In the genomic region with DNA sequence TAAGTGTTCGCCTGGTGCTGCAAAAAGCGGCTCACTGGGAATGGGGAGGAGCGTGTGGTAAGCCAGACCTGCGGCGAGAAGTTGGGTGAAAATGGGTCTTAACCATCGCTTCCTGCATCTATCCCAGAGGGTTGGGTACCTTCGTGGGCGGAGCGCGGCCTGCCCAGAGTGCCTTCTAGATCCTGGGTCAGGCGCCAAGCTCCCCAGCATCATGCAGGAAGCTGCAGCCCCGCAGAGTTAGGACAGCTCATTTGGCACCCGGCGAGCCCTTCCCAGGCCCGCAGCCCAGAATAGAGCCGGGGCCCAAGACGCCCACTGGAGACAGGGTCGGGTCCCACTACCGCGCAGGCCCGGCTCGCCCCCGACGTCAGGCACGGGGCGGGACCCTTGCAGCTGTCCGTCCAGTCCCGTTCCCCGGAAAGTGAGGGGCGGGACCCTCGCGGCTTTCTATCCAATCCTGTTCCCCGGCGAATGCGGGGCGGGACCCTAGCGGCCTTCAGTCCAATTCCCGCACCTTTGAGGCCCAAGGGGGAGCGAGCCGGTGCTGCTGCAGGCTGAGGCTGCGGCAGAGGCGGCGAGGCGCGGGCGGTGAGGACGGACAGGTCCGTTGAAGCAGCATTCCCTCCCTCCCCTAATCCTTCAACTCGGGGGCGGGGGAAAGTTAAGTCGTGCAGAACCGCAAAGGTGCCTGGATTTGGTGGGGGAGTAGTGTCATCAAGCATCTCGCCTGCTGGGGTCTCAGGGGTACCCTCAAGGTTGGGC, we compare ENCODE assay signal across 8 cellular contexts. TPM values are rescaled to one million over a fixed set of nuclear protein-coding genes. Genes with fewer than 3 reads are reported as not detected.
DNase-seq lines count a peak whose midpoint lies in the region; ATAC-seq and TF ChIP-seq lines count a peak whose summit lies in the region.

TSS of gene CROT (plus strand) at position 499 of the 762 bp plus-strand sequence. CDS start 3,405 bp downstream, outside the sequence.

- intact Hi-C loops in CD4-positive, alpha-beta memory T cell (cut with micrococcal nuclease): loop anchor here (1.0 to 10.0 kb wide), 8 partner anchors 24 to 879 kb away; partner anchors contain the start of genes DBF4, DMTF1, SLC25A40 and SRI

- 0 to 1% methylated on average over 53 of the region's 53 CpGs for WGBS in lung, 2 donors

- POLR2A ChIA-PET in CD4-positive, alpha-beta memory T cell (lab: Charles Lee; ENCODE audit: partially characterized antibody): interaction anchor here (0.6 to 2.9 kb wide), 16 partner anchors 9 to 588 kb away, joined by 3 to 26 read pairs (median 4); partner anchors contain the start of genes ABCB1, ADAM22, DBF4 and DMTF1
- POLR2A ChIA-PET in activated CD8-positive, alpha-beta T cell treated with anti-CD3 and anti-CD28 coated beads, Interleukin-2, amount 10 ng/mL, durations not matched to agents 7 days and 5 days (lab: Charles Lee): interaction anchor here (0.8 to 1.2 kb wide), 4 partner anchors 125 to 876 kb away, joined by 3 to 4 read pairs (median 4); partner anchors contain the start of gene DMTF1

- ATAC-seq in GM19452 (IDR thresholded peaks at IDR 0.05; ENCODE audit: unreplicated experiment) (peak; percentile 98), lung (ENCODE audit: insufficient read depth, low FRiP score) (peak; percentile 100)
- ATAC-seq in activated CD8-positive, alpha-beta T cell treated with anti-CD3 and anti-CD28 coated beads, Interleukin-2, amount 10 ng/mL, durations not matched to agents 7 days and 5 days: peak; percentile 99

- H3K27ac Mint-ChIP-seq in CD4-positive, alpha-beta memory T cell: peak within 1 kb of the TSS; percentile 94 to 98 (median 95)
- H3K27ac Mint-ChIP-seq in activated CD8-positive, alpha-beta T cell treated with anti-CD3 and anti-CD28 coated beads, Interleukin-2, amount 10 ng/mL, durations not matched to agents 7 days and 5 days: peak within 1 kb of the TSS; percentile 93

- peaks cover 33 to 57% (median 46%) of the 10 kb centered on the region in 4 donors for H3K4me1 Mint-ChIP-seq in CD4-positive, alpha-beta memory T cell
- H3K4me1 Mint-ChIP-seq in activated CD8-positive, alpha-beta T cell treated with anti-CD3 and anti-CD28 coated beads, Interleukin-2, amount 10 ng/mL, durations not matched to agents 7 days and 5 days (ENCODE audit: low read depth): peaks cover 48% of the 10 kb centered on the region

- peak within 1 kb of the TSS; percentile 89 to 97 (median 96) for H3K4me3 Mint-ChIP-seq in CD4-positive, alpha-beta memory T cell
- peak within 1 kb of the TSS; percentile 93 for H3K4me3 Mint-ChIP-seq in activated CD8-positive, alpha-beta T cell treated with anti-CD3 and anti-CD28 coated beads, Interleukin-2, amount 10 ng/mL, durations not matched to agents 7 days and 5 days

- H3K36me3 ChIP-seq in CD4-positive, alpha-beta memory T cell (ENCODE audit: insufficient read depth, low read length): peaks cover 18% of the 10 kb centered on the region
- peaks cover 0 to 8% of the 10 kb centered on the region in 2 donors for H3K36me3 ChIP-seq in lung (ENCODE audit: control insufficient read depth in 2 of 2, insufficient read depth in 2 of 2, low read length in 2 of 2)

- no peaks in the 10 kb centered on the region for H3K9me3 ChIP-seq in CD4-positive, alpha-beta memory T cell (ENCODE audit: control insufficient read depth in 1 of 2, low read length in 2 of 2)
- H3K9me3 ChIP-seq in lung (ENCODE audit: control insufficient read depth in 2 of 2, insufficient read depth in 1 of 2, low read length in 1 of 2): no peaks in the 10 kb centered on the region

- no peaks in the 10 kb centered on the region for H3K27me3 Mint-ChIP-seq in CD4-positive, alpha-beta memory T cell
- no peaks in the 10 kb centered on the region for H3K27me3 Mint-ChIP-seq in activated CD8-positive, alpha-beta T cell treated with anti-CD3 and anti-CD28 coated beads, Interleukin-2, amount 10 ng/mL, durations not matched to agents 7 days and 5 days (ENCODE audit: low read depth)

- TF ChIP-seq CTCF in lung (IDR thresholded peaks at IDR 0.05; ENCODE audit: control extremely low read depth, extremely low read depth): no peak

- H3K27ac ChIP-seq in CD4-positive, alpha-beta memory T cell (ENCODE audit: low read depth, low read length): peak within 1 kb of the TSS; percentile 80
- peak within 1 kb of the TSS; percentile 63 to 93 for H3K27ac ChIP-seq in lung (ENCODE audit: low read depth in 1 of 2, low read length in 1 of 2)

- CTCF ChIA-PET in CD4-positive, alpha-beta memory T cell (lab: Charles Lee; ENCODE audit: partially characterized antibody): interaction anchor here (0.8 to 2.3 kb wide), 9 partner anchors 15 to 73 kb away, joined by 3 to 9 read pairs (median 5); no protein-coding TSS in a partner anchor
- CTCF ChIA-PET in activated CD8-positive, alpha-beta T cell treated with anti-CD3 and anti-CD28 coated beads, Interleukin-2, amount 10 ng/mL, durations not matched to agents 7 days and 5 days (lab: Charles Lee): interaction anchor here (1.0 to 1.9 kb wide), 8 partner anchors 14 to 283 kb away, joined by 3 to 8 read pairs (median 3); partner anchors contain the start of genes DMTF1 and RUNDC3B

- H3K4me1 ChIP-seq in CD4-positive, alpha-beta memory T cell (ENCODE audit: insufficient read depth, low read length): peaks cover 44% of the 10 kb centered on the region
- peaks cover 0 to 3% of the 10 kb centered on the region in 2 donors for H3K4me1 ChIP-seq in lung (ENCODE audit: control insufficient read depth in 2 of 2, insufficient read depth in 2 of 2, low read length in 2 of 2)

- no peaks in the 10 kb centered on the region for H3K9me3 Mint-ChIP-seq in CD4-positive, alpha-beta memory T cell
- no peaks in the 10 kb centered on the region for H3K9me3 Mint-ChIP-seq in activated CD8-positive, alpha-beta T cell treated with anti-CD3 and anti-CD28 coated beads, Interleukin-2, amount 10 ng/mL, durations not matched to agents 7 days and 5 days (ENCODE audit: insufficient read depth)

- H3K27me3 ChIP-seq in CD4-positive, alpha-beta memory T cell (ENCODE audit: insufficient read depth, low read length): no peaks in the 10 kb centered on the region
- no peaks in the 10 kb centered on the region for H3K27me3 ChIP-seq in lung (ENCODE audit: control insufficient read depth, insufficient read depth)

- peak; percentile 91 to 94 (median 92) for DNase-seq in CD4-positive, alpha-beta memory T cell
- DNase-seq in HK-2 (ENCODE audit: unreplicated experiment) (peak; percentile 95), NCI-H82 treated with DMSO at 0.1 percent for 48 hours (lab: John Stamatoyannopoulos, UW; ENCODE audit: unreplicated experiment) (peak; percentile 80), lung (ENCODE audit: low spot score) (peak; percentile 96)
- peak; percentile 95 for DNase-seq in activated CD8-positive, alpha-beta T cell treated with anti-CD3 and anti-CD28 coated beads, Interleukin-2, amount 10 ng/mL, durations not matched to agents 7 days and 5 days
- DNase-seq in effector CD4-positive, alpha-beta T cell: peak; percentile 93
- peak; percentile 90 to 97 (median 91) for DNase-seq in stimulated activated CD4-positive, alpha-beta T cell treated with anti-CD3 and anti-CD28 coated beads, TNF-alpha, amount 100 ng/mL, for 24 hours (ENCODE audit: low read depth in 3 of 3)

- H3K4me3 ChIP-seq in CD4-positive, alpha-beta memory T cell (ENCODE audit: low read length in 2 of 2): peak within 1 kb of the TSS; percentile 13 to 73
- H3K4me3 ChIP-seq in lung: peak within 1 kb of the TSS; percentile 72

- peaks cover 33 to 38% of the 10 kb centered on the region in 2 donors for H3K36me3 Mint-ChIP-seq in CD4-positive, alpha-beta memory T cell
- H3K36me3 Mint-ChIP-seq in activated CD8-positive, alpha-beta T cell treated with anti-CD3 and anti-CD28 coated beads, Interleukin-2, amount 10 ng/mL, durations not matched to agents 7 days and 5 days (ENCODE audit: low read depth): peaks cover 31% of the 10 kb centered on the region

RNA-seq across cellular contexts. Expression of gene CROT, which starts in this region (rescaled TPM):
- 10 to 100 TPM; 17.8 to 19.0 TPM for total RNA-seq in CD4-positive, alpha-beta memory T cell
- polyA plus RNA-seq in CD4-positive, alpha-beta memory T cell: 10 to 100 TPM; 12.1 to 13.1 TPM
- total RNA-seq in activated CD8-positive, alpha-beta T cell treated with anti-CD3 and anti-CD28 coated beads, Interleukin-2, amount 10 ng/mL, durations not matched to agents 7 days and 5 days: 10 to 100 TPM; 10.2 to 12.5 TPM
- 10 to 100 TPM; 12.4 to 18.7 TPM for total RNA-seq in lung
- polyA plus RNA-seq in lung: 1 to 10 TPM; 5.3 to 6.4 TPM

Comparison
In these comparisons a context has a peak if more than half of its experiments do, and no peak if none do; other contexts are left out.
1. Peak in every context shown above with its lines: DNase-seq, ATAC-seq, H3K4me3 ChIP-seq and H3K27ac ChIP-seq.